ENCODE assay signal across 32 cellular contexts in the genomic region with DNA sequence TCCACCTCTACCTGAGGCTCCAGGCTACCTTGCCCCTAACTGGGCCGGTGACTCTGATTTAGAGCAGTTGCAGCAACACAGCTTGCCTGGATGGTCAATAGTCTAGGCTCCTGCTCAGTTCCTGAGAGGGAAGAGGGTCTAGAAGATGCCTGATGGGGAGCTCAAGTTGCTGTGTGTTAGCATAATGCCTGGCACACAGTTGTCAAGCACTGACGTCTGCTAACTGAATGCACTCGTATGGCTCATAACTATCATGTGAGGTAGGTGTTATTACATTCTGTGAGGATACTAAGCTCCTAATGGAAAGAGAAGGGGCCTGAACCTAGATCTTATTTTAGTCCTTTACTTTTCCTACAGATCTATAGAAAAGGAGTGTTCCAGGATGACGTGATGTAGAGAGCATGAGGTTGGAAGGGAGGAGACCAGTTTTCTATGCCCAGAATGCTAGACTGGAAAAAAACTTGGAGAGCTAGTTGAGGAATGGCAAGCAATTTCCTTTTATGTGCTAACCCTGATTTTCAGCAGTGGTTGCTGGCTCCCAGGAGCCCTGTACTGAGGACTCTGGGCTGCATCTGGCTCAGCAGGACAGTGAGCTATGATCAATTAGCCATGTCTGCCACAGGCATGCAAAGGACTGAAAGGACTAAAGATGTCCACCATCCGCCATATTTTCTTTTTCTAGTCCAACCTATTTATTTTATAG. TPM values are rescaled to one million over a fixed set of nuclear protein-coding genes. Genes with fewer than 3 reads are reported as not detected.
"Had no signal": no experiment of that assay in that cellular context is flagged by ENCODE, and none has a peak within 500 bp of the region (broad histone marks: within the 10 kb centered on the region; RNA-seq: fewer than 3 reads in every experiment).

No MANE protein-coding gene starts in this region.

- DNase-seq: activated CD4-positive, alpha-beta memory T cell treated with anti-CD3 and anti-CD28 coated beads for 36 hours; activated CD4-positive, alpha-beta T cell treated with anti-CD3 and anti-CD28 coated beads for 36 hours; activated CD4-positive, alpha-beta T cell treated with anti-CD3 and anti-CD28 coated beads, Interleukin-2, amount 10 ng/mL, durations not matched to agents 24 days and 14 days; activated CD4-positive, CD25-positive, alpha-beta regulatory T cell; activated CD4-positive, CD25-positive, alpha-beta regulatory T cell treated with anti-CD3 and anti-CD28 coated beads, Interleukin-2, amount 50 U/mL, for 72 hours; activated CD8-positive, alpha-beta memory T cell treated with anti-CD3 and anti-CD28 coated beads, Interleukin-2, amount 10 ng/mL, durations not matched to agents 7 days and 5 days; activated CD8-positive, alpha-beta memory T cell treated with anti-CD3 and anti-CD28 coated beads, Interleukin-2, amount 50 U/mL, for 4 hours; activated CD8-positive, alpha-beta T cell treated with anti-CD3 and anti-CD28 coated beads, Interleukin-2, amount 10 ng/mL, durations not matched to agents 7 days and 5 days; activated effector memory CD4-positive, alpha-beta T cell treated with anti-CD3 and anti-CD28 coated beads, Interleukin-2, amount 50 U/mL, for 16 hours; activated naive CD4-positive, alpha-beta T cell; activated naive CD4-positive, alpha-beta T cell treated with anti-CD3 and anti-CD28 coated beads, Interleukin-2, amount 10 ng/mL, durations not matched to agents 7 days and 5 days; activated naive CD8-positive, alpha-beta T cell treated with anti-CD3 and anti-CD28 coated beads, Interleukin-2, amount 10 ng/mL, durations not matched to agents 7 days and 5 days; activated T-cell treated with anti-CD3 and anti-CD28 coated beads, Interleukin-2, amount 50 U/mL, for 1 hour; activated T-cell treated with anti-CD3 and anti-CD28 coated beads, Interleukin-2, amount 50 U/mL, for 48 hours; caudate nucleus; colonic mucosa; effector CD8-positive, alpha-beta T cell; endodermal cell; foreskin melanocyte; head of caudate nucleus; T-helper 2 cell had no signal

- H3K27ac Mint-ChIP-seq: activated CD4-positive, alpha-beta memory T cell treated with anti-CD3 and anti-CD28 coated beads for 36 hours; activated CD4-positive, alpha-beta T cell treated with anti-CD3 and anti-CD28 coated beads for 36 hours; activated CD4-positive, alpha-beta T cell treated with anti-CD3 and anti-CD28 coated beads, Interleukin-2, amount 10 ng/mL, durations not matched to agents 24 days and 14 days; activated CD8-positive, alpha-beta memory T cell treated with anti-CD3 and anti-CD28 coated beads, Interleukin-2, amount 10 ng/mL, durations not matched to agents 7 days and 5 days; activated CD8-positive, alpha-beta T cell treated with anti-CD3 and anti-CD28 coated beads, Interleukin-2, amount 10 ng/mL, durations not matched to agents 7 days and 5 days; activated naive CD4-positive, alpha-beta T cell treated with anti-CD3 and anti-CD28 coated beads, Interleukin-2, amount 10 ng/mL, durations not matched to agents 7 days and 5 days; activated naive CD4-positive, alpha-beta T cell treated with anti-CD3 and anti-CD28 coated beads, Interleukin-2, amount 50 U/mL, for 72 hours; activated naive CD8-positive, alpha-beta T cell treated with anti-CD3 and anti-CD28 coated beads, Interleukin-2, amount 10 ng/mL, durations not matched to agents 7 days and 5 days; activated T-helper 1 cell treated with anti-CD3 and anti-CD28 coated beads, Interleukin-12 subunit alpha, Interleukin-12 subunit beta, Interleukin-2, Interleukin-4 antibody, amounts not matched to agents 30 ng/mL and 10 ng/mL and 1 ng/mL, durations not matched to agents 14 hours and 24 hours and 36 hours; activated T-helper 2 cell treated with anti-CD3 and anti-CD28 coated beads, Interferon-gamma antibody, Interleukin-2, Interleukin-4, amounts not matched to agents 10 μg/mL and 5 μg/mL and 100 μg/mL, durations not matched to agents 14 hours and 24 hours and 36 hours; endodermal cell had no signal

- H3K9me3 Mint-ChIP-seq: activated CD4-positive, alpha-beta T cell treated with anti-CD3 and anti-CD28 coated beads, Interleukin-2, amount 10 ng/mL, durations not matched to agents 24 days and 14 days; activated naive CD4-positive, alpha-beta T cell treated with anti-CD3 and anti-CD28 coated beads, Interleukin-2, amount 10 ng/mL, durations not matched to agents 7 days and 5 days; activated naive CD4-positive, alpha-beta T cell treated with anti-CD3 and anti-CD28 coated beads, Interleukin-2, amount 50 U/mL, for 72 hours; activated T-helper 1 cell treated with anti-CD3 and anti-CD28 coated beads, Interleukin-12 subunit alpha, Interleukin-12 subunit beta, Interleukin-2, Interleukin-4 antibody, amounts not matched to agents 30 ng/mL and 10 ng/mL and 1 ng/mL, durations not matched to agents 14 hours and 24 hours and 36 hours; activated T-helper 2 cell treated with anti-CD3 and anti-CD28 coated beads, Interferon-gamma antibody, Interleukin-2, Interleukin-4, amounts not matched to agents 10 μg/mL and 5 μg/mL and 100 μg/mL, durations not matched to agents 14 hours and 24 hours and 36 hours; endodermal cell had no signal

- H3K27ac ChIP-seq: ascending aorta, breast epithelium, colonic mucosa, gastroesophageal sphincter had no signal

- H3K27me3 Mint-ChIP-seq: brain had no signal

- ATAC-seq: activated CD4-positive, alpha-beta T cell treated with anti-CD3 and anti-CD28 coated beads for 36 hours; activated CD8-positive, alpha-beta memory T cell treated with anti-CD3 and anti-CD28 coated beads, Interleukin-2, amount 10 ng/mL, durations not matched to agents 7 days and 5 days; activated CD8-positive, alpha-beta T cell treated with anti-CD3 and anti-CD28 coated beads, Interleukin-2, amount 10 ng/mL, durations not matched to agents 7 days and 5 days; activated naive CD4-positive, alpha-beta T cell treated with anti-CD3 and anti-CD28 coated beads, Interleukin-2, amount 50 U/mL, for 72 hours; esophagus mucosa; gastroesophageal sphincter had no signal

- H3K36me3 Mint-ChIP-seq: activated CD4-positive, alpha-beta memory T cell treated with anti-CD3 and anti-CD28 coated beads for 36 hours; activated CD8-positive, alpha-beta memory T cell treated with anti-CD3 and anti-CD28 coated beads, Interleukin-2, amount 10 ng/mL, durations not matched to agents 7 days and 5 days; activated naive CD4-positive, alpha-beta T cell treated with anti-CD3 and anti-CD28 coated beads, Interleukin-2, amount 10 ng/mL, durations not matched to agents 7 days and 5 days; activated naive CD4-positive, alpha-beta T cell treated with anti-CD3 and anti-CD28 coated beads, Interleukin-2, amount 50 U/mL, for 72 hours; activated naive CD8-positive, alpha-beta T cell treated with anti-CD3 and anti-CD28 coated beads, Interleukin-2, amount 10 ng/mL, durations not matched to agents 7 days and 5 days; brain had no signal

- H3K4me1 Mint-ChIP-seq: activated CD4-positive, alpha-beta T cell treated with anti-CD3 and anti-CD28 coated beads for 36 hours; activated CD4-positive, alpha-beta T cell treated with anti-CD3 and anti-CD28 coated beads, Interleukin-2, amount 10 ng/mL, durations not matched to agents 24 days and 14 days; activated CD8-positive, alpha-beta memory T cell treated with anti-CD3 and anti-CD28 coated beads, Interleukin-2, amount 10 ng/mL, durations not matched to agents 7 days and 5 days; activated naive CD4-positive, alpha-beta T cell treated with anti-CD3 and anti-CD28 coated beads, Interleukin-2, amount 10 ng/mL, durations not matched to agents 7 days and 5 days; activated naive CD8-positive, alpha-beta T cell treated with anti-CD3 and anti-CD28 coated beads, Interleukin-2, amount 10 ng/mL, durations not matched to agents 7 days and 5 days; brain had no signal

- H3K36me3 ChIP-seq: ascending aorta, breast epithelium, colonic mucosa, gastroesophageal sphincter had no signal

- H3K27me3 ChIP-seq: ascending aorta, breast epithelium, colonic mucosa, gastroesophageal sphincter had no signal

- H3K9me3 ChIP-seq: ascending aorta, breast epithelium, colonic mucosa, gastroesophageal sphincter had no signal

- H3K4me3 Mint-ChIP-seq: activated CD4-positive, alpha-beta memory T cell treated with anti-CD3 and anti-CD28 coated beads for 36 hours; activated CD4-positive, alpha-beta T cell treated with anti-CD3 and anti-CD28 coated beads for 36 hours; activated CD4-positive, alpha-beta T cell treated with anti-CD3 and anti-CD28 coated beads, Interleukin-2, amount 10 ng/mL, durations not matched to agents 24 days and 14 days; activated CD8-positive, alpha-beta memory T cell treated with anti-CD3 and anti-CD28 coated beads, Interleukin-2, amount 10 ng/mL, durations not matched to agents 7 days and 5 days; activated CD8-positive, alpha-beta T cell treated with anti-CD3 and anti-CD28 coated beads, Interleukin-2, amount 10 ng/mL, durations not matched to agents 7 days and 5 days; activated naive CD4-positive, alpha-beta T cell treated with anti-CD3 and anti-CD28 coated beads, Interleukin-2, amount 10 ng/mL, durations not matched to agents 7 days and 5 days; activated naive CD8-positive, alpha-beta T cell treated with anti-CD3 and anti-CD28 coated beads, Interleukin-2, amount 10 ng/mL, durations not matched to agents 7 days and 5 days; activated T-helper 1 cell treated with anti-CD3 and anti-CD28 coated beads, Interleukin-12 subunit alpha, Interleukin-12 subunit beta, Interleukin-2, Interleukin-4 antibody, amounts not matched to agents 30 ng/mL and 10 ng/mL and 1 ng/mL, durations not matched to agents 14 hours and 24 hours and 36 hours; brain; endodermal cell had no signal

- H3K4me1 ChIP-seq: ascending aorta, breast epithelium, colonic mucosa, gastroesophageal sphincter had no signal

- H3K4me3 ChIP-seq: ascending aorta, breast epithelium, colonic mucosa, gastroesophageal sphincter had no signal

RNA-seq across cellular contexts. Expression of gene FAM78B, which starts 30.0 kb away (rescaled TPM):
- total RNA-seq: activated naive CD8-positive, alpha-beta T cell treated with anti-CD3 and anti-CD28 coated beads, Interleukin-2, amount 10 ng/mL, durations not matched to agents 7 days and 5 days; ascending aorta; epithelial cell of proximal tubule; fibroblast of villous mesenchyme; glomerular endothelial cell had no signal
